Comparison of ENCODE assay signal across 20 cellular contexts in genomic region chr16:19881028-19881427, GRCh38. TPM values are rescaled to one million over a fixed set of nuclear protein-coding genes. Genes with fewer than 3 reads are reported as not detected.
"Had no signal": no experiment of that assay in that cellular context is flagged by ENCODE, and none has a peak within 500 bp of the region (broad histone marks: within the 10 kb centered on the region; RNA-seq: fewer than 3 reads in every experiment).

No MANE protein-coding gene starts in this region.

- DNase-seq: activated CD4-positive, alpha-beta memory T cell treated with anti-CD3 and anti-CD28 coated beads for 36 hours; activated CD4-positive, alpha-beta T cell treated with anti-CD3 and anti-CD28 coated beads for 1 hour; activated CD8-positive, alpha-beta memory T cell treated with anti-CD3 and anti-CD28 coated beads, Interleukin-2, amount 10 ng/mL, durations not matched to agents 7 days and 5 days; activated effector memory CD4-positive, alpha-beta T cell treated with Interleukin-2 at 50 U/mL for 16 hours; activated naive CD4-positive, alpha-beta T cell treated with anti-CD3 and anti-CD28 coated beads, Interleukin-2, amount 50 U/mL, for 16 hours; activated T-cell treated with anti-CD3 and anti-CD28 coated beads, Interleukin-2, amount 50 U/mL, for 24 hours; colonic mucosa; effector CD4-positive, alpha-beta T cell; esophagus squamous epithelium; immature natural killer cell; lower lobe of right lung; ovary; stimulated activated CD4-positive, alpha-beta T cell treated with anti-CD3 and anti-CD28 coated beads, Interleukin-12 subunit alpha, Interleukin-12 subunit beta, amount 100 ng/mL, for 4 hours; stimulated activated CD4-positive, alpha-beta T cell treated with anti-CD3 and anti-CD28 coated beads, Interleukin-2, amount 100 ng/mL, for 24 hours; T1000; tibial artery; uterus had no signal

- H3K27ac Mint-ChIP-seq: activated CD4-positive, alpha-beta memory T cell treated with anti-CD3 and anti-CD28 coated beads for 36 hours; activated CD8-positive, alpha-beta memory T cell treated with anti-CD3 and anti-CD28 coated beads, Interleukin-2, amount 10 ng/mL, durations not matched to agents 7 days and 5 days; activated T-cell treated with anti-CD3 and anti-CD28 coated beads, Interleukin-2, amount 50 U/mL, for 24 hours; immature natural killer cell; mesothelial cell of epicardium; stimulated activated effector memory CD8-positive, alpha-beta T cell treated with anti-CD3 and anti-CD28 coated beads, Interleukin-12 subunit alpha, Interleukin-12 subunit beta, amount 100 ng/mL, for 72 hours had no signal

- H3K9me3 Mint-ChIP-seq: activated CD4-positive, alpha-beta memory T cell treated with anti-CD3 and anti-CD28 coated beads for 36 hours; activated T-cell treated with anti-CD3 and anti-CD28 coated beads, Interleukin-2, amount 50 U/mL, for 24 hours; mesothelial cell of epicardium; stimulated activated effector memory CD8-positive, alpha-beta T cell treated with anti-CD3 and anti-CD28 coated beads, Interleukin-12 subunit alpha, Interleukin-12 subunit beta, amount 100 ng/mL, for 72 hours had no signal

- ATAC-seq: activated CD8-positive, alpha-beta memory T cell treated with anti-CD3 and anti-CD28 coated beads, Interleukin-2, amount 10 ng/mL, durations not matched to agents 7 days and 5 days; lower lobe of right lung; stimulated activated effector memory CD8-positive, alpha-beta T cell treated with anti-CD3 and anti-CD28 coated beads, Interleukin-12 subunit alpha, Interleukin-12 subunit beta, amount 100 ng/mL, for 72 hours had no signal

- H3K36me3 Mint-ChIP-seq: activated CD4-positive, alpha-beta memory T cell treated with anti-CD3 and anti-CD28 coated beads for 36 hours; activated CD8-positive, alpha-beta memory T cell treated with anti-CD3 and anti-CD28 coated beads, Interleukin-2, amount 10 ng/mL, durations not matched to agents 7 days and 5 days; immature natural killer cell; stimulated activated effector memory CD8-positive, alpha-beta T cell treated with anti-CD3 and anti-CD28 coated beads, Interleukin-12 subunit alpha, Interleukin-12 subunit beta, amount 100 ng/mL, for 72 hours had no signal

- H3K27ac ChIP-seq: cardiac muscle cell, colonic mucosa, lower lobe of right lung, ovary, tibial artery, uterus had no signal

- H3K4me3 Mint-ChIP-seq: activated CD4-positive, alpha-beta memory T cell treated with anti-CD3 and anti-CD28 coated beads for 36 hours; activated CD8-positive, alpha-beta memory T cell treated with anti-CD3 and anti-CD28 coated beads, Interleukin-2, amount 10 ng/mL, durations not matched to agents 7 days and 5 days; activated T-cell treated with anti-CD3 and anti-CD28 coated beads, Interleukin-2, amount 50 U/mL, for 24 hours; immature natural killer cell; mesothelial cell of epicardium; stimulated activated effector memory CD8-positive, alpha-beta T cell treated with anti-CD3 and anti-CD28 coated beads, Interleukin-12 subunit alpha, Interleukin-12 subunit beta, amount 100 ng/mL, for 72 hours had no signal

RNA-seq across cellular contexts. Expression of gene GPRC5B, which starts 3.6 kb away (rescaled TPM):
- total RNA-seq: activated CD4-positive, alpha-beta memory T cell treated with anti-CD3 and anti-CD28 coated beads for 36 hours; activated CD8-positive, alpha-beta memory T cell treated with anti-CD3 and anti-CD28 coated beads, Interleukin-2, amount 10 ng/mL, durations not matched to agents 7 days and 5 days had no signal
- polyA plus RNA-seq: immature natural killer cell had no signal
